In genomic region chr17:30823425-30823824, GRCh38 we compare ENCODE assay signal across 8 cellular contexts. TPM values are rescaled to one million over a fixed set of nuclear protein-coding genes. Genes with fewer than 3 reads are reported as not detected.
DNase-seq lines count a peak whose midpoint lies in the region; ATAC-seq, FAIRE-seq and TF ChIP-seq lines count a peak whose summit lies in the region.

No MANE protein-coding gene starts in this region.

- no peak overlapping the region for H2AFZ ChIP-seq in fibroblast of lung (ENCODE audit: low read length)

- H3K27me3 ChIP-seq in fibroblast of lung (ENCODE audit: control insufficient read depth, insufficient read depth, low read length), result no peaks in the 10 kb centered on the region
- no peaks in the 10 kb centered on the region for H3K27me3 ChIP-seq in gastrocnemius medialis

- H3K27ac ChIP-seq in SK-N-MC (peak overlapping the region; percentile 22; the same call in 1 of the 2 replicates), fibroblast of lung (ENCODE audit: insufficient read depth, low read length) (no peak overlapping the region), gastrocnemius medialis (peak overlapping the region; percentile 75 to 85 (median 81))

- H3K36me3 ChIP-seq in SK-N-MC (ENCODE audit: insufficient read depth, low read length) (peaks cover 5% of the 10 kb centered on the region), fibroblast of lung (ENCODE audit: control insufficient read depth, insufficient read depth, low read length) (no peaks in the 10 kb centered on the region), gastrocnemius medialis (no peaks in the 10 kb centered on the region)

- FAIRE-seq in GM18507 (lab: Jason Lieb, UNC), result peak; percentile 15
- no peak for FAIRE-seq in urothelium cell line (lab: Jason Lieb, UNC)

- no peaks in the 10 kb centered on the region for H4K20me1 ChIP-seq in fibroblast of lung (ENCODE audit: control insufficient read depth, extremely low read depth, insufficient read depth, low read length)

- peaks cover 45% of the 10 kb centered on the region for H3K79me2 ChIP-seq in fibroblast of lung (ENCODE audit: control insufficient read depth, insufficient read depth, low read length)

- H3K4me2 ChIP-seq in fibroblast of lung (ENCODE audit: extremely low read depth, insufficient read depth, low read length), result peak overlapping the region; percentile 81

- intact Hi-C loops in gastrocnemius medialis (cut with DNase I; ENCODE audit: low total_unique reads), result loop anchor here (5.0 to 10.0 kb wide), 2 partner anchors 91 to 271 kb away; partner anchors contain the start of gene NF1

- H3K4me3 ChIP-seq in SK-N-MC, result peak overlapping the region; percentile 92
- H3K4me3 ChIP-seq in fibroblast of lung (replicated peaks in 1 of 4; ENCODE audit: control extremely low read depth in 1 of 4, insufficient read depth in 1 of 4, low read depth in 3 of 4, low read length in 4 of 4), result peak overlapping the region; percentile 54 to 94 (median 78)
- H3K4me3 ChIP-seq in gastrocnemius medialis, result peak overlapping the region; percentile 94 to 98 (median 94)

- in situ Hi-C loops in gastrocnemius medialis (cut with MboI; ENCODE audit: low sequenced_read_pairs in 4 of 4), result no loop called here

- H3K9me3 ChIP-seq in SK-N-MC (ENCODE audit: low read depth, low read length), result no peaks in the 10 kb centered on the region
- no peaks in the 10 kb centered on the region for H3K9me3 ChIP-seq in fibroblast of lung (ENCODE audit: control insufficient read depth, insufficient read depth, low read depth, low read length)
- no peaks in the 10 kb centered on the region for H3K9me3 ChIP-seq in gastrocnemius medialis

- TF ChIP-seq POLR2A in gastrocnemius medialis (IDR thresholded peaks at IDR 0.05), result no peak

- ATAC-seq in gastrocnemius medialis (no peak), HG02678 (IDR thresholded peaks at IDR 0.05; ENCODE audit: unreplicated experiment) (no peak), GM19351 (IDR thresholded peaks at IDR 0.05; ENCODE audit: unreplicated experiment) (no peak)

- no peak for DNase-seq in GM18507 (ENCODE audit: extremely low spot score, insufficient read length, low read depth)
- DNase-seq in SK-N-MC (ENCODE audit: low read depth, low spot score), result no peak
- no peak for DNase-seq in fibroblast of lung (ENCODE audit: low read depth in 2 of 2)
- no peak for DNase-seq in gastrocnemius medialis
- no peak for DNase-seq in urothelium cell line (ENCODE audit: low spot score)
- DNase-seq in NCI-H1092 (lab: John Stamatoyannopoulos, UW), result no peak

- TF ChIP-seq CTCF in fibroblast of lung (conservative IDR thresholded peaks at IDR 0.05 in 1 of 2, IDR thresholded peaks at IDR 0.05 in 1 of 2; ENCODE audit: low read depth in 1 of 2, low read length in 2 of 2) (no peak), gastrocnemius medialis (IDR thresholded peaks at IDR 0.05 in 4 of 5, conservative IDR thresholded peaks at IDR 0.05 in 1 of 5) (no peak)

- H3K9ac ChIP-seq in SK-N-MC (ENCODE audit: insufficient read length) (peak overlapping the region; percentile 79), fibroblast of lung (ENCODE audit: insufficient read depth, low read length) (peak overlapping the region; percentile 84)

- H3K4me1 ChIP-seq in fibroblast of lung (ENCODE audit: control insufficient read depth, extremely low read depth, insufficient read depth, low read length), result no peaks in the 10 kb centered on the region
- peaks cover 23 to 26% of the 10 kb centered on the region in 2 donors for H3K4me1 ChIP-seq in gastrocnemius medialis

RNA-seq across cellular contexts. Expression of gene CRLF3, which starts 1.1 kb away (rescaled TPM):
- 14.1 and 16.7 TPM in 2 replicates for total RNA-seq in fibroblast of lung
- polyA plus RNA-seq in fibroblast of lung, result 12.6 and 13.9 TPM in 2 replicates
- 8.1 and 10.1 TPM in 2 replicates for polyA plus RNA-seq in fibroblast of lung (2012)
- polyA minus RNA-seq in fibroblast of lung (ENCODE audit: low replicate concordance), result 2.5 and 3.5 TPM in 2 replicates
- 1 to 10 TPM; 3.5 to 6.4 (median 5.0) TPM for total RNA-seq in gastrocnemius medialis

RNA-seq across cellular contexts. Expression of gene ATAD5, which starts 8.3 kb away (rescaled TPM):
- total RNA-seq in fibroblast of lung (0.77 and 0.83 TPM in 2 replicates), gastrocnemius medialis (under 1 TPM; 0.10 to 0.39 (median 0.20) TPM)
- 1.6 and 3.3 TPM in 2 replicates for polyA plus RNA-seq in fibroblast of lung
- 0.92 and 1.5 TPM in 2 replicates for polyA plus RNA-seq in fibroblast of lung (2012)
- 0.56 and 0.59 TPM in 2 replicates for polyA minus RNA-seq in fibroblast of lung (ENCODE audit: low replicate concordance)
